In genomic region chr2:215315301-215315700, GRCh38 we compare ENCODE assay signal across 25 cellular contexts. TPM values are rescaled to one million over a fixed set of nuclear protein-coding genes. Genes with fewer than 3 reads are reported as not detected.
DNase-seq lines count a peak whose midpoint lies in the region; ATAC-seq and TF ChIP-seq lines count a peak whose summit lies in the region.
"Had no signal": no experiment of that assay in that cellular context is flagged by ENCODE, and none has a peak within 500 bp of the region (broad histone marks: within the 10 kb centered on the region; RNA-seq: fewer than 3 reads in every experiment).

No MANE protein-coding gene starts in this region.

- peaks cover 32% of the 10 kb centered on the region for H3K36me3 ChIP-seq in neural progenitor cell
- H3K36me3 ChIP-seq: colonic mucosa had no signal

- peaks cover 77% of the 10 kb centered on the region for H3K79me2 ChIP-seq in neural progenitor cell (ENCODE audit: low read depth)

- H3K27me3 Mint-ChIP-seq in activated T-cell treated with anti-CD3 and anti-CD28 coated beads, Interleukin-2, amount 50 U/mL, for 24 hours, result no peaks in the 10 kb centered on the region
- H3K27me3 Mint-ChIP-seq in HFFc6 (ENCODE audit: insufficient read depth), result peaks cover 3% of the 10 kb centered on the region
- no peaks in the 10 kb centered on the region for H3K27me3 Mint-ChIP-seq in activated naive CD8-positive, alpha-beta T cell
- no peaks in the 10 kb centered on the region for H3K27me3 Mint-ChIP-seq in stimulated activated memory B cell treated with anti-CD40 and anti-IgM and Interleukin-4, amounts not matched to agents 10 μg/mL and 1 μg/mL and 100 μg/mL, for 72 hours
- no peaks in the 10 kb centered on the region for H3K27me3 Mint-ChIP-seq in neural progenitor cell (ENCODE audit: insufficient read depth, low read depth)
- H3K27me3 Mint-ChIP-seq: T-helper 17 cell had no signal

- H4K20me1 ChIP-seq in neural progenitor cell (ENCODE audit: low read depth), result no peaks in the 10 kb centered on the region

- H3K27me3 ChIP-seq in neural progenitor cell, result no peaks in the 10 kb centered on the region
- H3K27me3 ChIP-seq: colonic mucosa, suprapubic skin had no signal

- H3K4me1 Mint-ChIP-seq in activated T-cell treated with anti-CD3 and anti-CD28 coated beads, Interleukin-2, amount 50 U/mL, for 24 hours (ENCODE audit: low read depth), result peaks cover 48% of the 10 kb centered on the region
- H3K4me1 Mint-ChIP-seq in HFFc6 (ENCODE audit: low read depth) (peaks cover 35% of the 10 kb centered on the region), neural progenitor cell (peaks cover 10% of the 10 kb centered on the region)
- peaks cover 44% of the 10 kb centered on the region for H3K4me1 Mint-ChIP-seq in activated naive CD8-positive, alpha-beta T cell (ENCODE audit: low read depth)
- H3K4me1 Mint-ChIP-seq in stimulated activated memory B cell treated with anti-CD40 and anti-IgM and Interleukin-4, amounts not matched to agents 10 μg/mL and 1 μg/mL and 100 μg/mL, for 72 hours, result peaks cover 42% of the 10 kb centered on the region

- H3K4me1 ChIP-seq in neural progenitor cell, result peaks cover 12% of the 10 kb centered on the region
- H3K4me1 ChIP-seq: colonic mucosa had no signal

- H3F3A ChIP-seq in neural progenitor cell (ENCODE audit: low read depth), result no peaks in the 10 kb centered on the region

- H3K4me2 ChIP-seq in neural progenitor cell, result no peak overlapping the region
- H3K4me2 ChIP-seq: KMS-11 had no signal

- H3K9ac ChIP-seq in neural progenitor cell, result no peak overlapping the region
- H3K9ac ChIP-seq: KMS-11 had no signal

- no peak overlapping the region for H3K27ac ChIP-seq in neural progenitor cell
- H3K27ac ChIP-seq: colonic mucosa, KMS-11, SK-N-MC, suprapubic skin had no signal

- H3K36me3 Mint-ChIP-seq in activated T-cell treated with anti-CD3 and anti-CD28 coated beads, Interleukin-2, amount 50 U/mL, for 24 hours (ENCODE audit: low read depth), result peaks cover 82% of the 10 kb centered on the region
- peaks cover 38% of the 10 kb centered on the region for H3K36me3 Mint-ChIP-seq in HFFc6 (ENCODE audit: low read depth)
- peaks cover 27% of the 10 kb centered on the region for H3K36me3 Mint-ChIP-seq in activated naive CD8-positive, alpha-beta T cell
- H3K36me3 Mint-ChIP-seq in stimulated activated memory B cell treated with anti-CD40 and anti-IgM and Interleukin-4, amounts not matched to agents 10 μg/mL and 1 μg/mL and 100 μg/mL, for 72 hours, result peaks cover 47% of the 10 kb centered on the region
- H3K36me3 Mint-ChIP-seq in neural progenitor cell, result peaks cover 40% of the 10 kb centered on the region

- no peaks in the 10 kb centered on the region for H3K9me3 ChIP-seq in neural progenitor cell (ENCODE audit: low read depth)
- H3K9me3 ChIP-seq: colonic mucosa, suprapubic skin had no signal

- H3K27ac Mint-ChIP-seq in activated T-cell treated with anti-CD3 and anti-CD28 coated beads, Interleukin-2, amount 50 U/mL, for 24 hours, result peak overlapping the region; percentile 85
- H3K27ac Mint-ChIP-seq in HFFc6 (0 out of 2 replicates have a peak overlapping the region, but pooled peaks have one; percentile 1), neural progenitor cell (no peak overlapping the region)
- H3K27ac Mint-ChIP-seq in activated naive CD8-positive, alpha-beta T cell, result peak overlapping the region; percentile 70
- peak overlapping the region; percentile 58 for H3K27ac Mint-ChIP-seq in stimulated activated memory B cell treated with anti-CD40 and anti-IgM and Interleukin-4, amounts not matched to agents 10 μg/mL and 1 μg/mL and 100 μg/mL, for 72 hours

- TF ChIP-seq CTCF in HFFc6 (IDR thresholded peaks at IDR 0.05) (no peak), neural progenitor cell (IDR thresholded peaks at IDR 0.05) (no peak)

- no peak overlapping the region for H2AFZ ChIP-seq in neural progenitor cell (replicated peaks)

- no peaks in the 10 kb centered on the region for H3K9me3 Mint-ChIP-seq in activated T-cell treated with anti-CD3 and anti-CD28 coated beads, Interleukin-2, amount 50 U/mL, for 24 hours
- H3K9me3 Mint-ChIP-seq in HFFc6 (no peaks in the 10 kb centered on the region), neural progenitor cell (no peaks in the 10 kb centered on the region)
- H3K9me3 Mint-ChIP-seq in activated naive CD8-positive, alpha-beta T cell (ENCODE audit: low read depth), result no peaks in the 10 kb centered on the region
- no peaks in the 10 kb centered on the region for H3K9me3 Mint-ChIP-seq in stimulated activated memory B cell treated with anti-CD40 and anti-IgM and Interleukin-4, amounts not matched to agents 10 μg/mL and 1 μg/mL and 100 μg/mL, for 72 hours
- H3K9me3 Mint-ChIP-seq: nephron had no signal

- ATAC-seq in stimulated activated memory B cell treated with anti-CD40 and anti-IgM and Interleukin-4, amounts not matched to agents 10 μg/mL and 1 μg/mL and 100 μg/mL, for 72 hours, result no peak
- ATAC-seq: T-helper 17 cell had no signal

- DNase-seq in activated T-cell treated with anti-CD3 and anti-CD28 coated beads, Interleukin-2, amount 50 U/mL, for 24 hours, result no peak
- DNase-seq in activated T-cell treated with anti-CD3 and anti-CD28 coated beads, Interleukin-2, amount 50 U/mL, for 48 hours, result no peak
- DNase-seq in HFFc6, result no peak
- no peak for DNase-seq in DMS79 treated with DMSO at 0.1 percent for 48 hours (lab: John Stamatoyannopoulos, UW)
- no peak for DNase-seq in activated CD4-positive, alpha-beta T cell treated with anti-CD3 and anti-CD28 coated beads, Interleukin-2, amount 50 U/mL, for 4 hours
- no peak for DNase-seq in neural progenitor cell (ENCODE audit: low spot score)
- DNase-seq: activated CD4-positive, CD25-positive, alpha-beta regulatory T cell treated with anti-CD3 and anti-CD28 coated beads, Interleukin-2, amount 50 U/mL, for 72 hours; colonic mucosa; effector memory CD4-positive, alpha-beta T cell; HCEC 1CT; mammary epithelial cell; MM.1S; NCI-H1105 treated with DMSO at 0.1 percent for 48 hours; NCI-H187 treated with DMSO at 0.1 percent for 48 hours; NCI-H2171 treated with DMSO at 0.1 percent for 48 hours; NCI-H510A treated with DMSO at 0.1 percent for 48 hours; OCI-M1; stimulated activated CD4-positive, alpha-beta T cell treated with anti-CD3 and anti-CD28 coated beads, Interleukin-4, amount 100 ng/mL, for 4 hours; T-helper 17 cell had no signal

- H3K4me3 ChIP-seq in neural progenitor cell, result no peak overlapping the region
- H3K4me3 ChIP-seq: colonic mucosa, SK-N-MC, suprapubic skin had no signal

- H3K4me3 Mint-ChIP-seq in activated T-cell treated with anti-CD3 and anti-CD28 coated beads, Interleukin-2, amount 50 U/mL, for 24 hours, result peak overlapping the region; percentile 96
- H3K4me3 Mint-ChIP-seq in HFFc6 (no peak overlapping the region), neural progenitor cell (no peak overlapping the region)
- H3K4me3 Mint-ChIP-seq in activated naive CD8-positive, alpha-beta T cell, result peak overlapping the region; percentile 98
- H3K4me3 Mint-ChIP-seq in stimulated activated memory B cell treated with anti-CD40 and anti-IgM and Interleukin-4, amounts not matched to agents 10 μg/mL and 1 μg/mL and 100 μg/mL, for 72 hours, result no peak overlapping the region
- H3K4me3 Mint-ChIP-seq: nephron had no signal

RNA-seq across cellular contexts. Expression of gene ATIC, which starts 3.4 kb away (rescaled TPM):
- 100 to 1,000 TPM; 137 to 156 (median 150) TPM for total RNA-seq in HFFc6 (2021; fragmentation: NEBNext Ultra II Directional; extraction: Animal tissue kit (Norgen Biotek cat#: 25700))
- 23.9 and 43.2 TPM in 2 replicates for total RNA-seq in neural progenitor cell (ENCODE audit: low replicate concordance)

Comparison
In these comparisons a context has a peak if more than half of its experiments do, and no peak if none do; other contexts are left out.
1. H3K4me3 Mint-ChIP-seq: peak in activated T-cell treated with anti-CD3 and anti-CD28 coated beads, Interleukin-2, amount 50 U/mL, for 24 hours (single experiment) and activated naive CD8-positive, alpha-beta T cell (single experiment); none in HFFc6 (single experiment), stimulated activated memory B cell treated with anti-CD40 and anti-IgM and Interleukin-4, amounts not matched to agents 10 μg/mL and 1 μg/mL and 100 μg/mL, for 72 hours (single experiment) and neural progenitor cell (single experiment).